9 cellular contexts compared by ENCODE assay signal in the genomic region with DNA sequence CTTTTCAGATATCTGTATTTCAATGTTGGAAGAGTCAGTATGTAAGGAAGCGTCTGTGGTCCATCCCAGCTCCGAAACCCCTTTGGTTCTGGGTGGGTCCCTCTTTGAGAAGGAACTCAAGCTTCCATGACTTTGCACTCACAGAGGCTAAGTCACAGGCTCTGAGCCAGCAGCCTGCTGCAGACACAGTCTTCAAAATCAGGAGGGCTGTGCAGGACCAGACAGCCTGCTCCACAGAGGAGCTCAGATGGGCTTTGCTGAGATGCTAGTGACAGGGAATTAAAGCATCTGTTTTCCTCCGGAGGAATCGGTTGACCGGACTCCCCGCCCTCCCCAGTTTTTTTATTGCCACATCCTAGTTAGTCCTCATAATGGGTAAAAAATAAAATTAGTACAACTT.
"Had no signal": no experiment of that assay in that cellular context is flagged by ENCODE, and none has a peak within 500 bp of the region (broad histone marks: within the 10 kb centered on the region; RNA-seq: fewer than 3 reads in every experiment).

No MANE protein-coding gene starts in this region.

- H3K27ac ChIP-seq: GM23248, HL-60 had no signal

- ATAC-seq: HCT116, K562 had no signal

- H3K9me3 ChIP-seq: HAP-1 had no signal

- H3K9ac ChIP-seq: GM23248 had no signal

- DNase-seq: GM23248, GOT3, H7, HFFc6, IMR-90 had no signal

- H3K4me3 ChIP-seq: GM23248, HAP-1, K562 had no signal

- H3K36me3 ChIP-seq: HAP-1 had no signal

- H3K4me1 ChIP-seq: HAP-1 had no signal

- H2AFZ ChIP-seq: GM23248 had no signal
